In genomic region chr5:172637122-172637580, GRCh38 we compare ENCODE assay signal across 13 cellular contexts. TPM values are rescaled to one million over a fixed set of nuclear protein-coding genes. Genes with fewer than 3 reads are reported as not detected.
DNase-seq lines count a peak whose midpoint lies in the region; ATAC-seq and TF ChIP-seq lines count a peak whose summit lies in the region.
"Had no signal": no experiment of that assay in that cellular context is flagged by ENCODE, and none has a peak within 500 bp of the region (broad histone marks: within the 10 kb centered on the region; RNA-seq: fewer than 3 reads in every experiment).

No MANE protein-coding gene starts in this region.

- H3K9me3 Mint-ChIP-seq in activated CD4-positive, alpha-beta T cell treated with anti-CD3 and anti-CD28 coated beads, Interleukin-2, amount 10 ng/mL, durations not matched to agents 24 days and 14 days: no peaks in the 10 kb centered on the region
- no peaks in the 10 kb centered on the region for H3K9me3 Mint-ChIP-seq in chondrocyte (ENCODE audit: low read depth)
- H3K9me3 Mint-ChIP-seq: stimulated activated naive B cell treated with anti-CD40 and anti-IgM and Interleukin-4, amounts not matched to agents 10 μg/mL and 1 μg/mL and 100 μg/mL, for 72 hours had no signal

- H3K27ac Mint-ChIP-seq in activated CD4-positive, alpha-beta T cell treated with anti-CD3 and anti-CD28 coated beads, Interleukin-2, amount 10 ng/mL, durations not matched to agents 24 days and 14 days: no peak overlapping the region
- H3K27ac Mint-ChIP-seq in chondrocyte (ENCODE audit: unreplicated experiment): no peak overlapping the region
- H3K27ac Mint-ChIP-seq: stimulated activated naive B cell treated with anti-CD40 and anti-IgM and Interleukin-4, amounts not matched to agents 10 μg/mL and 1 μg/mL and 100 μg/mL, for 72 hours had no signal

- peaks cover 11% of the 10 kb centered on the region for H3K27me3 ChIP-seq in H7 (ENCODE audit: control insufficient read depth, insufficient read depth, low read length)

- ATAC-seq in HG02623 (IDR thresholded peaks at IDR 0.05; ENCODE audit: unreplicated experiment): no peak
- ATAC-seq in GM18858 (IDR thresholded peaks at IDR 0.05; ENCODE audit: unreplicated experiment): no peak
- ATAC-seq: stimulated activated naive B cell treated with anti-CD40 and anti-IgM and Interleukin-4, amounts not matched to agents 10 μg/mL and 1 μg/mL and 100 μg/mL, for 72 hours had no signal

- no peaks in the 10 kb centered on the region for H3K36me3 ChIP-seq in H7 (replicated peaks; ENCODE audit: control insufficient read depth, insufficient read depth, low read length)

- H3K27me3 Mint-ChIP-seq in activated CD4-positive, alpha-beta T cell treated with anti-CD3 and anti-CD28 coated beads, Interleukin-2, amount 10 ng/mL, durations not matched to agents 24 days and 14 days: peaks cover 18% of the 10 kb centered on the region
- H3K27me3 Mint-ChIP-seq in chondrocyte (ENCODE audit: low read depth): peaks cover 3% of the 10 kb centered on the region

- no peak overlapping the region for H3K27ac ChIP-seq in coronary artery

- intact Hi-C loops in posterior vena cava (cut with DNase I): no loop called here
- intact Hi-C loops in activated CD4-positive, alpha-beta T cell treated with anti-CD3 and anti-CD28 coated beads, Interleukin-2, amount 10 ng/mL, durations not matched to agents 24 days and 14 days (cut with micrococcal nuclease): no loop called here

- no peak overlapping the region for H3K4me3 ChIP-seq in H7 (ENCODE audit: insufficient read depth, low read depth, low read length)
- H3K4me3 ChIP-seq in coronary artery: peak overlapping the region; percentile 14
- H3K4me3 ChIP-seq: lung, smooth muscle cell had no signal

- no peaks in the 10 kb centered on the region for H3K36me3 Mint-ChIP-seq in activated CD4-positive, alpha-beta T cell treated with anti-CD3 and anti-CD28 coated beads, Interleukin-2, amount 10 ng/mL, durations not matched to agents 24 days and 14 days (ENCODE audit: low read depth)
- no peaks in the 10 kb centered on the region for H3K36me3 Mint-ChIP-seq in chondrocyte (ENCODE audit: low read depth)
- H3K36me3 Mint-ChIP-seq: stimulated activated naive B cell treated with anti-CD40 and anti-IgM and Interleukin-4, amounts not matched to agents 10 μg/mL and 1 μg/mL and 100 μg/mL, for 72 hours had no signal

- H3K4me3 Mint-ChIP-seq in activated CD4-positive, alpha-beta T cell treated with anti-CD3 and anti-CD28 coated beads, Interleukin-2, amount 10 ng/mL, durations not matched to agents 24 days and 14 days: no peak overlapping the region
- no peak overlapping the region for H3K4me3 Mint-ChIP-seq in chondrocyte (ENCODE audit: unreplicated experiment)
- H3K4me3 Mint-ChIP-seq: stimulated activated naive B cell treated with anti-CD40 and anti-IgM and Interleukin-4, amounts not matched to agents 10 μg/mL and 1 μg/mL and 100 μg/mL, for 72 hours had no signal

- DNase-seq in H7: peak; percentile 53
- peak; percentile 95 for DNase-seq in NCI-H2196 (lab: John Stamatoyannopoulos, UW; ENCODE audit: unreplicated experiment)
- peak; percentile 75 for DNase-seq in coronary artery (ENCODE audit: low spot score)
- peak; percentile 18 for DNase-seq in posterior vena cava (ENCODE audit: low spot score)
- no peak for DNase-seq in activated CD4-positive, alpha-beta T cell treated with anti-CD3 and anti-CD28 coated beads, Interleukin-2, amount 10 ng/mL, durations not matched to agents 24 days and 14 days
- no peak for DNase-seq in chondrocyte (ENCODE audit: low spot score)
- DNase-seq: activated CD4-positive, alpha-beta T cell treated with anti-CD3 and anti-CD28 coated beads, Interleukin-2, amount 50 U/mL, for 48 hours; anterior cingulate cortex; stimulated activated naive B cell treated with anti-CD40 and anti-IgM and Interleukin-4, amounts not matched to agents 10 μg/mL and 1 μg/mL and 100 μg/mL, for 72 hours had no signal

- TF ChIP-seq CTCF in coronary artery (IDR thresholded peaks at IDR 0.05) (no peak), chondrocyte (IDR thresholded peaks at IDR 0.05) (no peak)

- H3K4me1 Mint-ChIP-seq in activated CD4-positive, alpha-beta T cell treated with anti-CD3 and anti-CD28 coated beads, Interleukin-2, amount 10 ng/mL, durations not matched to agents 24 days and 14 days: peaks cover 7% of the 10 kb centered on the region
- H3K4me1 Mint-ChIP-seq in chondrocyte (ENCODE audit: low read depth): peaks cover 9% of the 10 kb centered on the region

RNA-seq across cellular contexts. Expression of gene NEURL1B, which starts 3.9 kb away (rescaled TPM):
- 4.7 and 7.5 TPM in 2 replicates for total RNA-seq in H7 (2014; rRNA removed; shearing (Covaris generic))
- total RNA-seq in posterior vena cava: 10 to 100 TPM; 32.9 to 38.6 TPM
- 0.05 and 0.31 TPM in 2 replicates for total RNA-seq in activated CD4-positive, alpha-beta T cell treated with anti-CD3 and anti-CD28 coated beads, Interleukin-2, amount 10 ng/mL, durations not matched to agents 24 days and 14 days
- total RNA-seq in chondrocyte: 1.2 to 5.4 TPM (median 4.9 TPM) in 3 replicates

Comparison
In these comparisons a context has a peak if more than half of its experiments do, and no peak if none do; other contexts are left out.
1. DNase-seq: peak in H7 (single experiment), NCI-H2196 (single experiment), coronary artery (single experiment) and posterior vena cava (single experiment); none in activated CD4-positive, alpha-beta T cell treated with anti-CD3 and anti-CD28 coated beads, Interleukin-2, amount 10 ng/mL, durations not matched to agents 24 days and 14 days (single experiment) and chondrocyte (single experiment).